Comparison of ENCODE assay signal across 1 cellular context in genomic region chr4:56505269-56506109, GRCh38.
TF ChIP-seq lines count a peak whose summit lies in the region.

ARL9 (plus strand) TSS chr4:56505791; CDS start chr4:56505863, 72 bp downstream.

TF ChIP-seq in HepG2, 621 proteins besides CTCF, POLR2A, EP300 and RAD21 (continued from another document):
- TF ChIP-seq ZFX (CRISPR knock-in tag; IDR thresholded peaks at IDR 0.05; ENCODE audit: low read depth) (peak; percentile 17; the same call in 1 of the 2 replicates), ZBTB7A (CRISPR knock-in tag; IDR thresholded peaks at IDR 0.05) (no peak), ZNF687 (CRISPR knock-in tag; IDR thresholded peaks at IDR 0.05) (peak; percentile 65), ZNF558 (CRISPR knock-in tag; IDR thresholded peaks at IDR 0.05; ENCODE audit: borderline replicate concordance) (no peak), TBL1XR1 (IDR thresholded peaks at IDR 0.05; ENCODE audit: borderline replicate concordance, low read length, partially characterized antibody) (no peak)
